8 cellular contexts compared by ENCODE assay signal in genomic region chr13:110715395-110716234, GRCh38. TPM values are rescaled to one million over a fixed set of nuclear protein-coding genes. Genes with fewer than 3 reads are reported as not detected.
DNase-seq lines count a peak whose midpoint lies in the region; ATAC-seq and TF ChIP-seq lines count a peak whose summit lies in the region.

No MANE protein-coding gene starts in this region.

- 0 to 1% methylated on average over 3 to 13 of the region's 73 CpGs for WGBS in gastroesophageal sphincter (ENCODE audit: low coverage in 1 of 2), 2 donors

- peak; percentile 95 to 97 for TF ChIP-seq POLR2A in gastroesophageal sphincter (IDR thresholded peaks at IDR 0.05)

- no peak for TF ChIP-seq EP300 in gastroesophageal sphincter (IDR thresholded peaks at IDR 0.05)

- ATAC-seq in HG02571 (IDR thresholded peaks at IDR 0.05; ENCODE audit: unreplicated experiment), result peak; percentile 45
- peak; percentile 76 for ATAC-seq in gastroesophageal sphincter

- H3K4me1 ChIP-seq in gastroesophageal sphincter (peaks cover 2 to 40% (median 21%) of the 10 kb centered on the region in 3 donors), neutrophil (ENCODE audit: control insufficient read depth in 1 of 2, insufficient read depth in 1 of 2, low read depth in 1 of 2, low read length in 1 of 2) (peaks cover 30 to 37% of the 10 kb centered on the region in 2 experiments)

- H3K4me3 ChIP-seq in GM06990 (replicated peaks; ENCODE audit: low read depth, low read length), result peak overlapping the region; percentile 82
- peak overlapping the region; percentile 68 to 91 for H3K4me3 ChIP-seq in gastroesophageal sphincter
- H3K4me3 ChIP-seq in neutrophil (ENCODE audit: low read depth in 1 of 2, low read length in 1 of 2), result peak overlapping the region; percentile 98 to 99

- DNase-seq in GM06990 (ENCODE audit: extremely low read depth, insufficient read length) (peak; percentile 98), NAMALWA (ENCODE audit: low spot score) (peak; percentile 100), SK-N-DZ (ENCODE audit: low spot score) (peak; percentile 100), substantia nigra (lab: John Stamatoyannopoulos, UW) (peak; percentile 73 to 100 (median 98))
- peak; percentile 96 for DNase-seq in activated naive CD4-positive, alpha-beta T cell treated with anti-CD3 and anti-CD28 coated beads, Interleukin-2, amount 50 U/mL, for 16 hours

- H3K27me3 ChIP-seq in GM06990 (replicated peaks; ENCODE audit: control insufficient read depth, insufficient read depth, low read length) (no peaks in the 10 kb centered on the region), gastroesophageal sphincter (no peaks in the 10 kb centered on the region), neutrophil (no peaks in the 10 kb centered on the region)

- TF ChIP-seq CTCF in GM06990 (IDR thresholded peaks at IDR 0.05; ENCODE audit: insufficient read depth, low read length, poor library complexity, severe bottlenecking) (peak; percentile 42), gastroesophageal sphincter (IDR thresholded peaks at IDR 0.05) (peak in 3 of 4 experiments; percentile 30 to 42 (median 31)), neutrophil (IDR thresholded peaks at IDR 0.05) (peak; percentile 27)

- H3K27ac ChIP-seq in gastroesophageal sphincter (peak overlapping the region; percentile 90 to 100 (median 100)), neutrophil (peak overlapping the region; percentile 100), substantia nigra (ENCODE audit: low read depth, low read length, poor library complexity, severe bottlenecking) (peak overlapping the region; percentile 100)

- no peaks in the 10 kb centered on the region for H3K9me3 ChIP-seq in gastroesophageal sphincter
- H3K9me3 ChIP-seq in neutrophil, result no peaks in the 10 kb centered on the region

- H3K36me3 ChIP-seq in GM06990 (ENCODE audit: control insufficient read depth, insufficient read depth, low read length), result peaks cover 8% of the 10 kb centered on the region
- peaks cover 0 to 15% of the 10 kb centered on the region in 2 donors for H3K36me3 ChIP-seq in gastroesophageal sphincter
- H3K36me3 ChIP-seq in neutrophil, result peaks cover 17% of the 10 kb centered on the region

RNA-seq across cellular contexts. Expression of gene ING1, which starts 2.1 kb away (rescaled TPM):
- polyA plus RNA-seq in SK-N-DZ (2014; cell fraction: cytosol; rRNA removed), result 7.1 and 11.7 TPM in 2 replicates
- polyA plus RNA-seq in SK-N-DZ (2014; cell fraction: nucleus; rRNA removed), result 6.8 and 9.8 TPM in 2 replicates
- 10 to 100 TPM; 16.2 to 29.0 (median 22.7) TPM for total RNA-seq in gastroesophageal sphincter

RNA-seq across cellular contexts. Expression of gene CARS2, which starts 9.7 kb away (rescaled TPM):
- 61.8 and 63.5 TPM in 2 replicates for polyA plus RNA-seq in SK-N-DZ (2014; cell fraction: cytosol; rRNA removed)
- 201 and 212 TPM in 2 replicates for polyA plus RNA-seq in SK-N-DZ (2014; cell fraction: nucleus; rRNA removed)
- 10 to 100 TPM; 36.6 to 69.1 (median 53.8) TPM for total RNA-seq in gastroesophageal sphincter

Comparison
In these comparisons a context has a peak if more than half of its experiments do, and no peak if none do; other contexts are left out.
1. Peak in every context shown above with its lines: DNase-seq, ATAC-seq, H3K4me3 ChIP-seq and H3K27ac ChIP-seq.